In genomic region chr17:8674344-8675305, GRCh38 we compare ENCODE assay signal across 15 cellular contexts. TPM values are rescaled to one million over a fixed set of nuclear protein-coding genes. Genes with fewer than 3 reads are reported as not detected.
DNase-seq lines count a peak whose midpoint lies in the region; ATAC-seq and TF ChIP-seq lines count a peak whose summit lies in the region.
"Had no signal": no experiment of that assay in that cellular context is flagged by ENCODE, and none has a peak within 500 bp of the region (broad histone marks: within the 10 kb centered on the region; RNA-seq: fewer than 3 reads in every experiment).

No MANE protein-coding gene starts in this region.

- 42 to 59% methylated on average over 19 of the region's 19 CpGs for WGBS in sigmoid colon, 2 donors

- H3K27ac ChIP-seq in sigmoid colon: peak overlapping the region in 3 of 4 donors; percentile 18 to 54 (median 51)
- H3K27ac ChIP-seq: parathyroid adenoma had no signal

- ATAC-seq in GM19467 (IDR thresholded peaks at IDR 0.05; ENCODE audit: unreplicated experiment): no peak

- no peak for TF ChIP-seq EP300 in sigmoid colon (IDR thresholded peaks at IDR 0.05)

- no peak for TF ChIP-seq CTCF in sigmoid colon (IDR thresholded peaks at IDR 0.05)

- H3K36me3 ChIP-seq in sigmoid colon: no peaks in the 10 kb centered on the region

- intact Hi-C loops in sigmoid colon (cut with DNase I): no loop called here

- TF ChIP-seq POLR2A in sigmoid colon (IDR thresholded peaks at IDR 0.05): no peak

- H3K4me3 ChIP-seq in sigmoid colon: no peak overlapping the region

- DNase-seq in ELF-1 (ENCODE audit: low read depth, low spot score) (peak; percentile 49), dermis blood vessel endothelial cell (peak; percentile 9), islet precursor cell (peak; percentile 67), sigmoid colon (peak; percentile 78), NCI-H1436 treated with DMSO at 0.1 percent for 48 hours (lab: John Stamatoyannopoulos, UW) (no peak), NCI-H1048 (lab: John Stamatoyannopoulos, UW) (no peak), DMS153 (lab: John Stamatoyannopoulos, UW) (no peak)
- DNase-seq: activated T-cell treated with anti-CD3 and anti-CD28 coated beads, Interleukin-2, amount 50 U/mL, for 24 hours; mammary epithelial cell; OCI-M1; stimulated activated CD4-positive, alpha-beta T cell treated with anti-CD3 and anti-CD28 coated beads, Interleukin-4, amount 100 ng/mL, for 24 hours; stimulated activated naive CD4-positive, alpha-beta T cell; T-helper 1 cell had no signal

- peaks cover 0 to 19% (median 0%) of the 10 kb centered on the region in 4 donors for H3K4me1 ChIP-seq in sigmoid colon
- H3K4me1 ChIP-seq: parathyroid adenoma had no signal

- peaks cover 0 to 6% (median 0%) of the 10 kb centered on the region in 4 donors for H3K9me3 ChIP-seq in sigmoid colon

- no peaks in the 10 kb centered on the region for H3K27me3 ChIP-seq in sigmoid colon

RNA-seq across cellular contexts. Expression of gene MYH10, which starts 44.1 kb away (rescaled TPM):
- total RNA-seq in dermis blood vessel endothelial cell: 227 and 533 TPM in 2 replicates
- total RNA-seq in sigmoid colon: 10 to 100 TPM; 22.8 to 34.6 (median 29.0) TPM
- polyA plus RNA-seq in sigmoid colon: 1 to 10 TPM in 2 of 3 donors, under 1 TPM in 1; 0.92 to 8.4 (median 7.1) TPM

Comparison
In these comparisons a context has a peak if more than half of its experiments do, and no peak if none do; other contexts are left out.
1. DNase-seq: peak in ELF-1 (single experiment), dermis blood vessel endothelial cell (single experiment), islet precursor cell (single experiment) and sigmoid colon (single experiment); none in NCI-H1436 treated with DMSO at 0.1 percent for 48 hours (single experiment), NCI-H1048 (single experiment) and DMS153 (single experiment).